Comparison of ENCODE assay signal across 2 cellular contexts in the genomic region with DNA sequence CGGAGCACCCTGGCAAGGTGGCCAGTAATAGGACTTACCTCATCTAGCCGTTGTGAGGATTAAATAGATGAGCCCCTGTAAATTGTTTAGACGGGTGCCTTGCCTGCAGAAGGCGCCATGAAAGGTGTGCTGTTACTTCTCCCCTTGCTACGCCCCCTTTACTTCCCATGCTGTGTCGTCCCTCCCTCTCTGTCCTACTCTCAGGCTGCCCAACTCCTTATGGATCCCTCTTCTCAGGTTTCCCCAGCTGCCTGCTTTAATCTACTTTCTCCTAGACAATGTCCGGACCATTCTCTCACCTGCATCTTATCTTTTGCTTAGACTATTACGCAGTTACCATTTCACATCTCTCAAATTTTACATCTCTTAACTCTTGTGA.
A peak's percentile ranks its signal among the peaks of the same experiment; 100 is the strongest.
TF ChIP-seq lines count a peak whose summit lies in the region.

No MANE protein-coding gene starts in this region.

TF ChIP-seq in GM23338, 12 proteins besides CTCF, POLR2A, EP300 and RAD21 (continues in another document):
- TF ChIP-seq STAT1 (IDR thresholded peaks at IDR 0.05; ENCODE audit: unreplicated experiment) (no peak), ZNF462 (CRISPR knock-in tag; IDR thresholded peaks at IDR 0.05) (no peak), ZNF331 (CRISPR knock-in tag; IDR thresholded peaks at IDR 0.05; ENCODE audit: low read depth) (no peak), NANOG (IDR thresholded peaks at IDR 0.05; ENCODE audit: borderline replicate concordance) (no peak), EZH2 (IDR thresholded peaks at IDR 0.05; ENCODE audit: low read depth, unreplicated experiment) (no peak), POLR2AphosphoS5 (IDR thresholded peaks at IDR 0.05; ENCODE audit: low read depth) (no peak), EZH2phosphoT487 (IDR thresholded peaks at IDR 0.05; ENCODE audit: unreplicated experiment) (no peak), ZNF114 (CRISPR knock-in tag; IDR thresholded peaks at IDR 0.05) (no peak)
- TF ChIP-seq, protein P1, sequence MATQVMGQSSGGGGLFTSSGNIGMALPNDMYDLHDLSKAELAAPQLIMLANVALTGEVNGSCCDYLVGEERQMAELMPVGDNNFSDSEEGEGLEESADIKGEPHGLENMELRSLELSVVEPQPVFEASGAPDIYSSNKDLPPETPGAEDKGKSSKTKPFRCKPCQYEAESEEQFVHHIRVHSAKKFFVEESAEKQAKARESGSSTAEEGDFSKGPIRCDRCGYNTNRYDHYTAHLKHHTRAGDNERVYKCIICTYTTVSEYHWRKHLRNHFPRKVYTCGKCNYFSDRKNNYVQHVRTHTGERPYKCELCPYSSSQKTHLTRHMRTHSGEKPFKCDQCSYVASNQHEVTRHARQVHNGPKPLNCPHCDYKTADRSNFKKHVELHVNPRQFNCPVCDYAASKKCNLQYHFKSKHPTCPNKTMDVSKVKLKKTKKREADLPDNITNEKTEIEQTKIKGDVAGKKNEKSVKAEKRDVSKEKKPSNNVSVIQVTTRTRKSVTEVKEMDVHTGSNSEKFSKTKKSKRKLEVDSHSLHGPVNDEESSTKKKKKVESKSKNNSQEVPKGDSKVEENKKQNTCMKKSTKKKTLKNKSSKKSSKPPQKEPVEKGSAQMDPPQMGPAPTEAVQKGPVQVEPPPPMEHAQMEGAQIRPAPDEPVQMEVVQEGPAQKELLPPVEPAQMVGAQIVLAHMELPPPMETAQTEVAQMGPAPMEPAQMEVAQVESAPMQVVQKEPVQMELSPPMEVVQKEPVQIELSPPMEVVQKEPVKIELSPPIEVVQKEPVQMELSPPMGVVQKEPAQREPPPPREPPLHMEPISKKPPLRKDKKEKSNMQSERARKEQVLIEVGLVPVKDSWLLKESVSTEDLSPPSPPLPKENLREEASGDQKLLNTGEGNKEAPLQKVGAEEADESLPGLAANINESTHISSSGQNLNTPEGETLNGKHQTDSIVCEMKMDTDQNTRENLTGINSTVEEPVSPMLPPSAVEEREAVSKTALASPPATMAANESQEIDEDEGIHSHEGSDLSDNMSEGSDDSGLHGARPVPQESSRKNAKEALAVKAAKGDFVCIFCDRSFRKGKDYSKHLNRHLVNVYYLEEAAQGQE (IDR thresholded peaks at IDR 0.05; ENCODE audit: unreplicated experiment), result no peak
- TF ChIP-seq, protein P2, sequence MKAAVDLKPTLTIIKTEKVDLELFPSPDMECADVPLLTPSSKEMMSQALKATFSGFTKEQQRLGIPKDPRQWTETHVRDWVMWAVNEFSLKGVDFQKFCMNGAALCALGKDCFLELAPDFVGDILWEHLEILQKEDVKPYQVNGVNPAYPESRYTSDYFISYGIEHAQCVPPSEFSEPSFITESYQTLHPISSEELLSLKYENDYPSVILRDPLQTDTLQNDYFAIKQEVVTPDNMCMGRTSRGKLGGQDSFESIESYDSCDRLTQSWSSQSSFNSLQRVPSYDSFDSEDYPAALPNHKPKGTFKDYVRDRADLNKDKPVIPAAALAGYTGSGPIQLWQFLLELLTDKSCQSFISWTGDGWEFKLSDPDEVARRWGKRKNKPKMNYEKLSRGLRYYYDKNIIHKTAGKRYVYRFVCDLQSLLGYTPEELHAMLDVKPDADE (IDR thresholded peaks at IDR 0.05), result no peak

TF ChIP-seq in HEK293, 187 proteins besides CTCF, POLR2A, EP300 and RAD21:
- TF ChIP-seq ZNF341 (tag by site-specific recombination; IDR thresholded peaks at IDR 0.05; ENCODE audit: low read depth), result 0 out of 2 replicates have a peak, but pooled peaks have one; percentile 22
- TF ChIP-seq ZNF768 (tag by site-specific recombination; IDR thresholded peaks at IDR 0.05), result no peak
TF ChIP-seq in HEK293: peak in this region for 1.
